In genomic region chr5:160957312-160957711, GRCh38 we compare ENCODE assay signal across 17 cellular contexts.
DNase-seq lines count a peak whose midpoint lies in the region; ATAC-seq lines count a peak whose summit lies in the region.
"Had no signal": no experiment of that assay in that cellular context is flagged by ENCODE, and none has a peak within 500 bp of the region (broad histone marks: within the 10 kb centered on the region; RNA-seq: fewer than 3 reads in every experiment).

No MANE protein-coding gene starts in this region.

- H3K36me3 ChIP-seq in H7 (replicated peaks; ENCODE audit: control insufficient read depth, insufficient read depth, low read length): no peaks in the 10 kb centered on the region
- H3K36me3 ChIP-seq: uterus had no signal

- H3K27me3 ChIP-seq in H7 (ENCODE audit: control insufficient read depth, insufficient read depth, low read length): no peaks in the 10 kb centered on the region
- H3K27me3 ChIP-seq: uterus had no signal

- ATAC-seq in GM18498 (IDR thresholded peaks at IDR 0.05; ENCODE audit: unreplicated experiment): peak; percentile 38
- ATAC-seq in GM19397 (IDR thresholded peaks at IDR 0.05; ENCODE audit: unreplicated experiment): peak; percentile 52
- ATAC-seq in HG02763 (IDR thresholded peaks at IDR 0.05; ENCODE audit: unreplicated experiment): peak; percentile 45
- peak; percentile 45 for ATAC-seq in HG03432 (IDR thresholded peaks at IDR 0.05; ENCODE audit: unreplicated experiment)
- no peak for ATAC-seq in stimulated activated naive B cell treated with anti-CD40 and anti-IgM and Interleukin-4, amounts not matched to agents 10 μg/mL and 1 μg/mL and 100 μg/mL, for 72 hours (replicated peaks)
- no peak for ATAC-seq in GM19035 (IDR thresholded peaks at IDR 0.05; ENCODE audit: unreplicated experiment)
- ATAC-seq: CD8-positive, alpha-beta T cell had no signal

- H3K9me3 Mint-ChIP-seq in stimulated activated naive B cell treated with anti-CD40 and anti-IgM and Interleukin-4, amounts not matched to agents 10 μg/mL and 1 μg/mL and 100 μg/mL, for 72 hours: no peaks in the 10 kb centered on the region
- H3K9me3 Mint-ChIP-seq: CD8-positive, alpha-beta T cell; neural crest cell had no signal

- H3K36me3 Mint-ChIP-seq in stimulated activated naive B cell treated with anti-CD40 and anti-IgM and Interleukin-4, amounts not matched to agents 10 μg/mL and 1 μg/mL and 100 μg/mL, for 72 hours: no peaks in the 10 kb centered on the region
- H3K36me3 Mint-ChIP-seq: CD8-positive, alpha-beta T cell had no signal

- H3K4me1 Mint-ChIP-seq in stimulated activated naive B cell treated with anti-CD40 and anti-IgM and Interleukin-4, amounts not matched to agents 10 μg/mL and 1 μg/mL and 100 μg/mL, for 72 hours: no peaks in the 10 kb centered on the region
- H3K4me1 Mint-ChIP-seq: neural crest cell had no signal

- no peak overlapping the region for H3K4me3 Mint-ChIP-seq in stimulated activated naive B cell treated with anti-CD40 and anti-IgM and Interleukin-4, amounts not matched to agents 10 μg/mL and 1 μg/mL and 100 μg/mL, for 72 hours
- H3K4me3 Mint-ChIP-seq: CD8-positive, alpha-beta T cell; neural crest cell had no signal

- no peak overlapping the region for H3K27ac Mint-ChIP-seq in stimulated activated naive B cell treated with anti-CD40 and anti-IgM and Interleukin-4, amounts not matched to agents 10 μg/mL and 1 μg/mL and 100 μg/mL, for 72 hours
- H3K27ac Mint-ChIP-seq: CD8-positive, alpha-beta T cell had no signal

- peaks cover 4 to 23% of the 10 kb centered on the region in 2 donors for H3K27me3 Mint-ChIP-seq in stimulated activated naive B cell treated with anti-CD40 and anti-IgM and Interleukin-4, amounts not matched to agents 10 μg/mL and 1 μg/mL and 100 μg/mL, for 72 hours

- H3K4me3 ChIP-seq in H7 (ENCODE audit: insufficient read depth, low read depth, low read length): no peak overlapping the region
- H3K4me3 ChIP-seq: uterus had no signal

- DNase-seq in H7 (no peak), C1 segment of cervical spinal cord (lab: John Stamatoyannopoulos, UW) (no peak)
- DNase-seq in stimulated activated naive B cell treated with anti-CD40 and anti-IgM and Interleukin-4, amounts not matched to agents 10 μg/mL and 1 μg/mL and 100 μg/mL, for 72 hours: no peak
- DNase-seq: activated CD4-positive, CD25-positive, alpha-beta regulatory T cell; activated gamma-delta T cell; aorta; CD8-positive, alpha-beta T cell; NCI-H1694 treated with DMSO at 0.1 percent for 48 hours; NCI-H510A; SHP77 treated with DMSO at 0.1 percent for 48 hours; uterus had no signal

Comparison
In these comparisons a context has a peak if more than half of its experiments do, and no peak if none do; other contexts are left out.
1. ATAC-seq: peak in GM18498 (single experiment), GM19397 (single experiment), HG02763 (single experiment) and HG03432 (single experiment); none in stimulated activated naive B cell treated with anti-CD40 and anti-IgM and Interleukin-4, amounts not matched to agents 10 μg/mL and 1 μg/mL and 100 μg/mL, for 72 hours (0 of 2) and GM19035 (single experiment).